In the genomic region with DNA sequence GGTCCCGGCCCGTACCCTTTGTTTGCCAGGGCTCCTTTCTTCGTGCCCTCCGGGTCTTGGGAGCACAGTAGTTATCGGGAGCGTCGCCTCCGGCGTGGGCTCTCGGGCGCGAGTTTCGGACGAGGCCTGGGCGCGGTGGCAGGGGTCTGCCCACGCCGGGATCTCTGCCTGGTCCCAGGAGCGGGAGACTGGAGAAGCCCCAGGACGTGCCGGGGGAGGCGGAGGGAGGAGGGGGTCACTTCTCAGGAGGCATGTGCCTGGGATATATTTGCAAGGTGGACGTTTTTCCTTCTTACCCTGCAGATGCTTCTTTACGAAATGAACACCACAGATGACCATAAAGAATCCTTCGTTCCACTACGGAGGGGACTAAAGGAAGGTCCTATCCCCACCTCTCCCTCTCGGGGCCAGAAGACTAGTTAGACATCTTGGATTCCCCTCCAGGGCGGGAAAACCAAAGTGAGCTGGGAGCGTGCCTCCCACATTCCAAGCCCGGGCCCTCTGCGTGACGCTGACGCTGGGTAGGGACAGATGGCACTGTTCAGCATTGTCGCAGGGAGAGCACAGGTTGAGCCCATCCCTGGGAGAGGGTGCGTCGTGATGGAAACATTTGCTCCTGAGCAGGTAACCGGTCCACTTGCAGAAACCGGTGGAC, we compare ENCODE assay signal across 8 cellular contexts. TPM values are rescaled to one million over a fixed set of nuclear protein-coding genes. Genes with fewer than 3 reads are reported as not detected.
DNase-seq lines count a peak whose midpoint lies in the region; ATAC-seq and TF ChIP-seq lines count a peak whose summit lies in the region.

No MANE protein-coding gene starts in this region.

- H3K9me3 ChIP-seq in HCT116 (ENCODE audit: control insufficient read depth in 1 of 2, insufficient read depth in 1 of 2, low read depth in 1 of 2, low read length in 2 of 2) (no peaks in the 10 kb centered on the region), iPS DF 6.9 (ENCODE audit: control insufficient read depth, insufficient read depth, low read length) (no peaks in the 10 kb centered on the region)

- RAD21 ChIA-PET in HCT116 (lab: Charles Lee; ENCODE audit: low non-redundant PET in 1 of 2, low total read pairs in 2 of 2, uncharacterized antibody in 2 of 2, unreplicated experiment in 2 of 2): no interaction called here

- TF ChIP-seq CTCF in HCT116 (IDR thresholded peaks at IDR 0.05 in 2 of 3, conservative IDR thresholded peaks at IDR 0.05 in 1 of 3; ENCODE audit: borderline replicate concordance in 1 of 3, insufficient read depth in 1 of 3, low read depth in 2 of 3, low read length in 2 of 3): no peak

- H3K9me2 ChIP-seq in HCT116 (ENCODE audit: insufficient read depth): no peaks in the 10 kb centered on the region

- peak overlapping the region; percentile 90 for H3K4me2 ChIP-seq in HCT116 (ENCODE audit: low read length)

- POLR2A ChIA-PET in HCT116 (lab: Charles Lee): interaction anchor here (1.1 to 1.2 kb wide), 2 partner anchors 14 to 58 kb away, joined by 3 to 4 read pairs; no protein-coding TSS in a partner anchor
- POLR2A ChIA-PET in activated CD8-positive, alpha-beta T cell treated with anti-CD3 and anti-CD28 coated beads, Interleukin-2, amount 10 ng/mL, durations not matched to agents 7 days and 5 days (lab: Charles Lee): interaction anchor here (0.6 kb wide), 1 partner anchor 9 kb away, joined by 3 read pairs; no protein-coding TSS in a partner anchor

- peaks cover 31% of the 10 kb centered on the region for H3K27me3 Mint-ChIP-seq in activated CD8-positive, alpha-beta T cell treated with anti-CD3 and anti-CD28 coated beads, Interleukin-2, amount 10 ng/mL, durations not matched to agents 7 days and 5 days (ENCODE audit: low read depth)

- intact Hi-C loops in HCT116 (cut with micrococcal nuclease): loop anchor here (1.0 kb wide), 1 partner anchor 56 kb away; no protein-coding TSS in a partner anchor

- H3K27me3 ChIP-seq in HCT116 (ENCODE audit: insufficient read depth, low read length): no peaks in the 10 kb centered on the region
- H3K27me3 ChIP-seq in iPS DF 6.9 (ENCODE audit: control insufficient read depth, insufficient read depth, low read length): no peaks in the 10 kb centered on the region; the same call in 1 of the 2 replicates

- BruUV-seq in HCT116 (replicated peaks; lab: Mats Ljungman, UMichigan): no TSS peak

- H3K9ac ChIP-seq in HCT116 (ENCODE audit: low read length): peak overlapping the region; percentile 98

- H3K4me3 Mint-ChIP-seq in activated CD8-positive, alpha-beta T cell treated with anti-CD3 and anti-CD28 coated beads, Interleukin-2, amount 10 ng/mL, durations not matched to agents 7 days and 5 days: peak overlapping the region; percentile 44
- H3K4me3 Mint-ChIP-seq in stimulated activated effector memory CD8-positive, alpha-beta T cell treated with anti-CD3 and anti-CD28 coated beads, Interleukin-12 subunit alpha, Interleukin-12 subunit beta, amount 100 ng/mL, for 72 hours: peak overlapping the region; percentile 65

- DNase-seq in HCT116 (ENCODE audit: low read depth, low spot score) (no peak), iPS DF 6.9 (ENCODE audit: low read depth, low spot score) (no peak), middle frontal gyrus (ENCODE audit: extremely low spot score, low spot score) (no peak)
- no peak for DNase-seq in activated CD8-positive, alpha-beta T cell treated with anti-CD3 and anti-CD28 coated beads, Interleukin-2, amount 10 ng/mL, durations not matched to agents 7 days and 5 days
- no peak for DNase-seq in stimulated activated effector memory CD8-positive, alpha-beta T cell treated with anti-CD3 and anti-CD28 coated beads, Interleukin-12 subunit alpha, Interleukin-12 subunit beta, amount 100 ng/mL, for 72 hours (ENCODE audit: low spot score in 2 of 2)

- H2AFZ ChIP-seq in HCT116 (ENCODE audit: low read depth, low read length, poor library complexity, severe bottlenecking): peak overlapping the region; percentile 35

- no peak; the same call in 1 of the 2 replicates for ATAC-seq in HCT116
- ATAC-seq in activated CD8-positive, alpha-beta T cell treated with anti-CD3 and anti-CD28 coated beads, Interleukin-2, amount 10 ng/mL, durations not matched to agents 7 days and 5 days: no peak
- ATAC-seq in stimulated activated effector memory CD8-positive, alpha-beta T cell treated with anti-CD3 and anti-CD28 coated beads, Interleukin-12 subunit alpha, Interleukin-12 subunit beta, amount 100 ng/mL, for 72 hours: no peak
- ATAC-seq in HG02623 (IDR thresholded peaks at IDR 0.05; ENCODE audit: unreplicated experiment): no peak
- ATAC-seq in GM21515 (IDR thresholded peaks at IDR 0.05; ENCODE audit: unreplicated experiment): no peak
- no peak for ATAC-seq in HG02798 (IDR thresholded peaks at IDR 0.05; ENCODE audit: poor library complexity, unreplicated experiment)

- no peak for TF ChIP-seq POLR2A in HCT116 (IDR thresholded peaks at IDR 0.05; ENCODE audit: borderline replicate concordance, extremely low read depth, insufficient read depth, insufficient read length)

- H3K9me3 Mint-ChIP-seq in activated CD8-positive, alpha-beta T cell treated with anti-CD3 and anti-CD28 coated beads, Interleukin-2, amount 10 ng/mL, durations not matched to agents 7 days and 5 days (ENCODE audit: insufficient read depth): no peaks in the 10 kb centered on the region
- H3K9me3 Mint-ChIP-seq in stimulated activated effector memory CD8-positive, alpha-beta T cell treated with anti-CD3 and anti-CD28 coated beads, Interleukin-12 subunit alpha, Interleukin-12 subunit beta, amount 100 ng/mL, for 72 hours: no peaks in the 10 kb centered on the region

- peaks cover 36 to 67% of the 10 kb centered on the region in 2 experiments for H3K4me1 ChIP-seq in HCT116 (ENCODE audit: control insufficient read depth in 1 of 2, insufficient read depth in 2 of 2, low read length in 2 of 2)
- H3K4me1 ChIP-seq in iPS DF 6.9 (ENCODE audit: control insufficient read depth, insufficient read depth, low read length): peaks cover 2% of the 10 kb centered on the region; the same call in 1 of the 2 replicates

- TF ChIP-seq RAD21 in HCT116 (IDR thresholded peaks at IDR 0.05; ENCODE audit: low read depth): no peak

- H3K27ac Mint-ChIP-seq in activated CD8-positive, alpha-beta T cell treated with anti-CD3 and anti-CD28 coated beads, Interleukin-2, amount 10 ng/mL, durations not matched to agents 7 days and 5 days: no peak overlapping the region
- no peak overlapping the region for H3K27ac Mint-ChIP-seq in stimulated activated effector memory CD8-positive, alpha-beta T cell treated with anti-CD3 and anti-CD28 coated beads, Interleukin-12 subunit alpha, Interleukin-12 subunit beta, amount 100 ng/mL, for 72 hours

- H3K4me1 Mint-ChIP-seq in activated CD8-positive, alpha-beta T cell treated with anti-CD3 and anti-CD28 coated beads, Interleukin-2, amount 10 ng/mL, durations not matched to agents 7 days and 5 days (ENCODE audit: low read depth): peaks cover 8% of the 10 kb centered on the region
- H3K4me1 Mint-ChIP-seq in stimulated activated effector memory CD8-positive, alpha-beta T cell treated with anti-CD3 and anti-CD28 coated beads, Interleukin-12 subunit alpha, Interleukin-12 subunit beta, amount 100 ng/mL, for 72 hours: peaks cover 6% of the 10 kb centered on the region

- peak overlapping the region; percentile 91; the same call in 1 of the 2 replicates for H3K27ac ChIP-seq in HCT116 (ENCODE audit: low read depth, low read length)
- H3K27ac ChIP-seq in iPS DF 6.9 (ENCODE audit: low read length): no peak overlapping the region

- peaks cover 43% of the 10 kb centered on the region for H3K79me2 ChIP-seq in HCT116 (ENCODE audit: insufficient read depth, low read length)

- H3K36me3 ChIP-seq in HCT116 (ENCODE audit: control insufficient read depth in 1 of 2, insufficient read depth in 2 of 2, low read length in 2 of 2) (peaks cover 0 to 17% of the 10 kb centered on the region in 2 experiments; a peak in 2 of 4 replicates), iPS DF 6.9 (ENCODE audit: control insufficient read depth, insufficient read depth, low read length) (no peaks in the 10 kb centered on the region)

- WGBS in iPS DF 6.9 (ENCODE audit: insufficient coverage, insufficient read length): no CpG with 5 or more reads among the region's 38 CpGs

- no peaks in the 10 kb centered on the region; the same call in 1 of the 2 replicates for H4K20me1 ChIP-seq in HCT116 (ENCODE audit: insufficient read depth)

- CTCF ChIA-PET in HCT116 (lab: Charles Lee): no interaction called here
- CTCF ChIA-PET in activated CD8-positive, alpha-beta T cell treated with anti-CD3 and anti-CD28 coated beads, Interleukin-2, amount 10 ng/mL, durations not matched to agents 7 days and 5 days (lab: Charles Lee): interaction anchor here (1.2 to 1.4 kb wide), 2 partner anchors 30 to 122 kb away, joined by 3 to 5 read pairs; no protein-coding TSS in a partner anchor

- peaks cover 2% of the 10 kb centered on the region for H3K36me3 Mint-ChIP-seq in activated CD8-positive, alpha-beta T cell treated with anti-CD3 and anti-CD28 coated beads, Interleukin-2, amount 10 ng/mL, durations not matched to agents 7 days and 5 days (ENCODE audit: low read depth)
- H3K36me3 Mint-ChIP-seq in stimulated activated effector memory CD8-positive, alpha-beta T cell treated with anti-CD3 and anti-CD28 coated beads, Interleukin-12 subunit alpha, Interleukin-12 subunit beta, amount 100 ng/mL, for 72 hours: no peaks in the 10 kb centered on the region

- H3K4me3 ChIP-seq in HCT116 (replicated peaks in 1 of 2; ENCODE audit: low read depth in 1 of 2, low read length in 2 of 2) (peak overlapping the region in 1 of 2 experiments; percentile 92; a peak in 1 of 4 replicates), iPS DF 6.9 (ENCODE audit: low read length) (peak overlapping the region; percentile 22; the same call in 1 of the 2 replicates)

TF ChIP-seq in HCT116, 20 proteins besides CTCF, POLR2A, EP300 and RAD21 (continues in another document):
- TF ChIP-seq CBX3 (IDR thresholded peaks at IDR 0.05; ENCODE audit: low read depth): 0 out of 2 replicates have a peak, but pooled peaks have one; percentile 36
- no peak for TF ChIP-seq SIN3A (IDR thresholded peaks at IDR 0.05; ENCODE audit: low read depth)
- TF ChIP-seq POLR2AphosphoS5 (IDR thresholded peaks at IDR 0.05; ENCODE audit: low read depth, low read length): no peak
- no peak for TF ChIP-seq ELF1 (IDR thresholded peaks at IDR 0.05; ENCODE audit: borderline replicate concordance, low read depth)
- TF ChIP-seq ATF3 (IDR thresholded peaks at IDR 0.05): no peak

RNA-seq across cellular contexts. Expression of gene FHL2, which starts 0.5 kb away (rescaled TPM):
- 86.6 TPM for total RNA-seq in HCT116 (2021; ENCODE audit: unreplicated experiment)
- polyA plus RNA-seq in HCT116 (2012): 150 and 161 TPM in 2 replicates
- total RNA-seq in activated CD8-positive, alpha-beta T cell treated with anti-CD3 and anti-CD28 coated beads, Interleukin-2, amount 10 ng/mL, durations not matched to agents 7 days and 5 days: 1 to 10 TPM; 1.9 to 2.2 TPM

Comparison
In these comparisons a context has a peak if more than half of its experiments do, and no peak if none do; other contexts are left out.
1. RNA of gene FHL2, which starts 0.5 kb away (total RNA-seq): 86.6 TPM in HCT116 (single experiment); 1.9 to 2.2 TPM in activated CD8-positive, alpha-beta T cell treated with anti-CD3 and anti-CD28 coated beads, Interleukin-2, amount 10 ng/mL, durations not matched to agents 7 days and 5 days; every median in the first group is over 10 times any median in the second.